Comparison of ENCODE assay signal across 13 cellular contexts in the genomic region with DNA sequence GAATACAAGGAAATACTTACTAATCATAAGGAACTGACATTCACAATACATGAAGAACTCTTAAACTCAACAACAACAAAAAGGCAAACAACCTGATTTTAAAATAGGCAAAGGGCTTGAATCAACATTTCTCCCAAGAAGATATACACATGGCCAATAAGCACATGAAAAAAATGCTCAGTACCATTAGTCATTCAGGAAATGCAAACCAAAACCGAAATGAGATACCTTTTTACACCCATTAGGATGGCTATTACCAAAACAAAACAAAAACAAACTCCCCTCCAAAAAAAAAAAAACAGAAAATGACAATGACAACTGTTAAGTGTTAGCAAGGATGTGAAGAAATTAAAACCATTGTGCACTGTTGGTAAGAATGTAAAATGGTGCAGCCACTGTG.
DNase-seq lines count a peak whose midpoint lies in the region; ATAC-seq and TF ChIP-seq lines count a peak whose summit lies in the region.
"Had no signal": no experiment of that assay in that cellular context is flagged by ENCODE, and none has a peak within 500 bp of the region (broad histone marks: within the 10 kb centered on the region; RNA-seq: fewer than 3 reads in every experiment).

No MANE protein-coding gene starts in this region.

- in situ Hi-C loops in HAP-1 (cut with MboI; ENCODE audit: low sequenced_read_pairs) = no loop called here

- peak; percentile 32 for DNase-seq in Daoy (ENCODE audit: low read depth)
- peak; percentile 33 for DNase-seq in NCI-H2029 (lab: John Stamatoyannopoulos, UW)
- no peak for DNase-seq in hypothalamus (lab: John Stamatoyannopoulos, UW)
- no peak for DNase-seq in left ventricle myocardium inferior
- no peak for DNase-seq in activated gamma-delta T cell treated with Interleukin-2 at 50 U/mL for 16 hours
- no peak for DNase-seq in HAP-1 (ENCODE audit: low spot score in 2 of 2)
- DNase-seq: activated CD4-positive, alpha-beta T cell treated with anti-CD3 and anti-CD28 coated beads, Interleukin-2, amount 10 ng/mL, durations not matched to agents 24 days and 14 days; amniotic stem cell; NCI-H2081 treated with DMSO at 0.1 percent for 48 hours had no signal

- H3K36me3 ChIP-seq in left ventricle myocardium inferior (no peaks in the 10 kb centered on the region), HAP-1 (replicated peaks) (no peaks in the 10 kb centered on the region)
- H3K36me3 ChIP-seq: vagina had no signal

- H3K4me1 ChIP-seq in left ventricle myocardium inferior (peaks cover 10% of the 10 kb centered on the region), HAP-1 (no peaks in the 10 kb centered on the region)
- H3K4me1 ChIP-seq: vagina had no signal

- H3K27me3 ChIP-seq in left ventricle myocardium inferior (ENCODE audit: low read depth) (no peaks in the 10 kb centered on the region), HAP-1 (ENCODE audit: low read depth) (no peaks in the 10 kb centered on the region)
- H3K27me3 ChIP-seq: vagina had no signal

- ATAC-seq in GM19463 (IDR thresholded peaks at IDR 0.05; ENCODE audit: unreplicated experiment) = peak; percentile 89
- ATAC-seq in HG02973 (IDR thresholded peaks at IDR 0.05; ENCODE audit: unreplicated experiment) = peak; percentile 61

- H3K4me3 ChIP-seq in left ventricle myocardium inferior = no peak overlapping the region
- no peak overlapping the region for H3K4me3 ChIP-seq in HAP-1
- H3K4me3 ChIP-seq: SK-N-MC, vagina had no signal

- no peak for TF ChIP-seq CTCF in left ventricle myocardium inferior (IDR thresholded peaks at IDR 0.05; ENCODE audit: borderline replicate concordance)

- H3K9me3 ChIP-seq in left ventricle myocardium inferior (replicated peaks) (peaks cover 3% of the 10 kb centered on the region), HAP-1 (no peaks in the 10 kb centered on the region)
- H3K9me3 ChIP-seq: vagina had no signal

- no peak overlapping the region for H3K27ac ChIP-seq in left ventricle myocardium inferior (replicated peaks)
- H3K27ac ChIP-seq: SK-N-MC, vagina had no signal

- intact Hi-C loops in left ventricle myocardium inferior (cut with micrococcal nuclease) = no loop called here

Comparison
In these comparisons a context has a peak if more than half of its experiments do, and no peak if none do; other contexts are left out.
1. DNase-seq: peak in Daoy (single experiment) and NCI-H2029 (single experiment); none in hypothalamus (0 of 51), left ventricle myocardium inferior (single experiment), activated gamma-delta T cell treated with Interleukin-2 at 50 U/mL for 16 hours (single experiment) and HAP-1 (0 of 2).